24 cellular contexts compared by ENCODE assay signal in the genomic region with DNA sequence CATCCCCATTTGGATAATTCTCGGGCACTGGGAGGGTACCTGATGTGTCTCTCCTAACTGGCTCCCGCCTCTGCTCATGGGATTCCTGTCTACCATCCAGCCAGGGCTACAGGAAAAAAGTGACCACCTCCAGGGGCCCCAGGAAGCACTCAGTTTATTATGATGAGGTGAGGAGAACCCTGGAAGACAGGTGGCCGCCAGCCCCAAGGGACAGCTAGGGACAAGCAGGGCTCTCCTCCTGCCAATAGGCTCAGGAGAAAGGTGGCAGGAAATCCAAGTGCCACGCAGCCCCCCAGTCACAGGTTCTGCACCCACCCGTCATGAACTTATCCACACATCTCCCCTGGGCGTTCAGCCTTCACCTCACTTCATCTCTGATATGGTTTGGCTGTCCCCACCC.
"Had no signal": no experiment of that assay in that cellular context is flagged by ENCODE, and none has a peak within 500 bp of the region (broad histone marks: within the 10 kb centered on the region; RNA-seq: fewer than 3 reads in every experiment).

No MANE protein-coding gene starts in this region.

- H3K4me1 ChIP-seq: esophagus muscularis mucosa, foreskin keratinocyte, gastroesophageal sphincter, heart left ventricle, left lung, lower lobe of right lung had no signal

- H3K36me3 ChIP-seq: esophagus muscularis mucosa, gastroesophageal sphincter, heart left ventricle, left lung, lower lobe of right lung had no signal

- H3K4me3 Mint-ChIP-seq: immature natural killer cell, mesothelial cell of epicardium had no signal

- ATAC-seq: foreskin keratinocyte, gastroesophageal sphincter, heart left ventricle, left cardiac atrium, left lung, left ventricle myocardium superior, lower lobe of right lung, mucosa of descending colon had no signal

- H3K9me3 ChIP-seq: esophagus muscularis mucosa, gastroesophageal sphincter, heart left ventricle, left lung, lower lobe of right lung, mucosa of descending colon had no signal

- FAIRE-seq: colon, endothelial cell of umbilical vein, frontal cortex had no signal

- H3K27ac Mint-ChIP-seq: immature natural killer cell, mesothelial cell of epicardium had no signal

- H3K27me3 ChIP-seq: foreskin keratinocyte, hepatocyte, left lung had no signal

- DNase-seq: cerebellar nuclear complex; dermis blood vessel endothelial cell; dorsolateral prefrontal cortex; effector CD4-positive, alpha-beta T cell; effector memory CD4-positive, alpha-beta T cell; foreskin keratinocyte; heart left ventricle; hypothalamus; immature natural killer cell; islet precursor cell; left cardiac atrium; left lung; left ventricle myocardium superior; lower lobe of right lung; mesenchymal stem cell; mucosa of descending colon had no signal

- H3K4me1 Mint-ChIP-seq: immature natural killer cell, mesothelial cell of epicardium had no signal

- H3K4me3 ChIP-seq: coronary artery, dorsolateral prefrontal cortex, esophagus muscularis mucosa, gastroesophageal sphincter, heart left ventricle, hepatocyte, left lung, lower lobe of right lung, mucosa of descending colon had no signal

- H3K27ac ChIP-seq: coronary artery, dorsolateral prefrontal cortex, esophagus muscularis mucosa, foreskin keratinocyte, gastroesophageal sphincter, heart left ventricle, hepatocyte, left lung, lower lobe of right lung had no signal

- H3K36me3 Mint-ChIP-seq: immature natural killer cell had no signal
